In the genomic region with DNA sequence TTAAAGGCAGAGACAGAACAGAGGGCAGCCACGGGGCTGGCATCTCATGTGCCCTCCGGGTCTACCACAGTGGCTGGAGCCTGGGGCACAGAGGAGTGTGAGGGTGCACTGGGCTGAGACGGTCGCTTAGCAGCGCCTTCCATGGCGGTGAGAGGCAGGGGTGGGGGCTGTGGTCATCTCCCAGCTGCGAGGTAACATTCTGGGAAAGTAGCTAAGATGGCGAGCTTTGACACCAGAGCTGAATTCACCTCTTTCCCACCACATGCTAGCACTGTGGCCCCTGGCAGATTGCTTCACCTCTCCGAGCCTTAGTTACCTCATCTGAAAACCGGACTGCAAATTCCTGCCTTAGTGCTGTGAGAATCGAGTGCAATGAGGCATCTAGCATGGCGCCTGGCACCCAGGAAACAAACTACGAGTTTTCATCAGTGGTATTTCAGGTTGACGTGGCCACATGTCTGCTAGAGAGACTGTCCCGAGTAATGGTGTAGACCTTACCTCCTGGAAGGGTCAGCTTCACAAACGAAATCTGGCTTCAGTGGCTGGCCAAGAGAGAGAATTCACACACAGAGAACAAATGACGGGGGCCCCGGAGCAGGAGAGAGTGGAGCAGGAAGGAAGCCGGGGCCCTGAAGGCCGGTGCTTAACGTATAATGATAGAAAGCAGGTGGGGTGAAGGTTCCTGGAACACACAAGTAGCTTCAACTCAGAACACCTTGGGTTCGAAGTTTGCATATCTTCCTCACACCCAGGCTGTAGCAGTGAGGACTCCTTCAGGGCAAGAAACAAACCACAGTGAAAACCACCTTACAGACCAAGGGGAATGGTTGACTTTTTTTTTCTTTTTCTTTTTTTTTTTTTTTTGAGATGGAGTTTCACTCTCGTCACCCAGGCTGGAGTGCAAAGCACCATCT, we compare ENCODE assay signal across 8 cellular contexts. TPM values are rescaled to one million over a fixed set of nuclear protein-coding genes. Genes with fewer than 3 reads are reported as not detected.
DNase-seq lines count a peak whose midpoint lies in the region; ATAC-seq and TF ChIP-seq lines count a peak whose summit lies in the region.

No MANE protein-coding gene starts in this region.

- H3K9me3 Mint-ChIP-seq in activated T-cell treated with anti-CD3 and anti-CD28 coated beads, Interleukin-2, amount 50 U/mL, for 24 hours: peaks cover 2% of the 10 kb centered on the region
- H3K9me3 Mint-ChIP-seq in neural progenitor cell: no peaks in the 10 kb centered on the region

- peak overlapping the region; percentile 98 for H3K27ac Mint-ChIP-seq in activated T-cell treated with anti-CD3 and anti-CD28 coated beads, Interleukin-2, amount 50 U/mL, for 24 hours
- H3K27ac Mint-ChIP-seq in neural progenitor cell: peak overlapping the region; percentile 93

- H3K4me3 ChIP-seq in neural progenitor cell (no peak overlapping the region), WERI-Rb-1 (ENCODE audit: low read depth, low read length) (no peak overlapping the region)

- H3K27me3 Mint-ChIP-seq in activated T-cell treated with anti-CD3 and anti-CD28 coated beads, Interleukin-2, amount 50 U/mL, for 24 hours: no peaks in the 10 kb centered on the region
- peaks cover 5% of the 10 kb centered on the region for H3K27me3 Mint-ChIP-seq in neural progenitor cell (ENCODE audit: insufficient read depth, low read depth)

- H3K4me2 ChIP-seq in neural progenitor cell: no peak overlapping the region

- H3K27me3 ChIP-seq in neural progenitor cell (no peaks in the 10 kb centered on the region), WERI-Rb-1 (ENCODE audit: insufficient read depth, low read depth, severe bottlenecking) (no peaks in the 10 kb centered on the region)

- peak; percentile 75 for DNase-seq in activated T-cell treated with anti-CD3 and anti-CD28 coated beads, Interleukin-2, amount 50 U/mL, for 24 hours
- DNase-seq in neural progenitor cell (ENCODE audit: low spot score): no peak
- DNase-seq in 8988T: no peak
- DNase-seq in WERI-Rb-1: no peak
- DNase-seq in NAMALWA (ENCODE audit: low spot score): no peak

- ATAC-seq in GM18873 (IDR thresholded peaks at IDR 0.05; ENCODE audit: low FRiP score, unreplicated experiment) (peak; percentile 74), HG03066 (IDR thresholded peaks at IDR 0.05; ENCODE audit: low read depth, unreplicated experiment) (peak; percentile 69), GM18511 (IDR thresholded peaks at IDR 0.05; ENCODE audit: unreplicated experiment) (no peak)

- no peaks in the 10 kb centered on the region for H3K4me1 ChIP-seq in neural progenitor cell

- H3K36me3 Mint-ChIP-seq in activated T-cell treated with anti-CD3 and anti-CD28 coated beads, Interleukin-2, amount 50 U/mL, for 24 hours (ENCODE audit: low read depth): peaks cover 27% of the 10 kb centered on the region
- H3K36me3 Mint-ChIP-seq in neural progenitor cell: peaks cover 10% of the 10 kb centered on the region

- H3K36me3 ChIP-seq in neural progenitor cell (no peaks in the 10 kb centered on the region), WERI-Rb-1 (no peaks in the 10 kb centered on the region)

- H4K20me1 ChIP-seq in neural progenitor cell (ENCODE audit: low read depth): no peaks in the 10 kb centered on the region

- no peak overlapping the region for H3K9ac ChIP-seq in neural progenitor cell

- no peaks in the 10 kb centered on the region for H3K9me3 ChIP-seq in neural progenitor cell (ENCODE audit: low read depth)
- no peaks in the 10 kb centered on the region for H3K9me3 ChIP-seq in WERI-Rb-1 (ENCODE audit: severe bottlenecking)

- peaks cover 77% of the 10 kb centered on the region for H3K4me1 Mint-ChIP-seq in activated T-cell treated with anti-CD3 and anti-CD28 coated beads, Interleukin-2, amount 50 U/mL, for 24 hours (ENCODE audit: low read depth)
- H3K4me1 Mint-ChIP-seq in neural progenitor cell: peaks cover 4% of the 10 kb centered on the region

- peak overlapping the region; percentile 80 for H3K4me3 Mint-ChIP-seq in activated T-cell treated with anti-CD3 and anti-CD28 coated beads, Interleukin-2, amount 50 U/mL, for 24 hours
- no peak overlapping the region for H3K4me3 Mint-ChIP-seq in neural progenitor cell

- no peak overlapping the region for H3K27ac ChIP-seq in neural progenitor cell
- no peak overlapping the region for H3K27ac ChIP-seq in WERI-Rb-1

- H3K79me2 ChIP-seq in neural progenitor cell (ENCODE audit: low read depth): no peaks in the 10 kb centered on the region

- TF ChIP-seq CTCF in neural progenitor cell (IDR thresholded peaks at IDR 0.05): no peak
- no peak for TF ChIP-seq CTCF in WERI-Rb-1 (IDR thresholded peaks at IDR 0.05; ENCODE audit: low read depth, low read length)

- H2AFZ ChIP-seq in neural progenitor cell (replicated peaks): no peak overlapping the region

- H3F3A ChIP-seq in neural progenitor cell (ENCODE audit: low read depth): peaks cover 5% of the 10 kb centered on the region

RNA-seq across cellular contexts. Expression of a gene that starts 29.2 kb away (rescaled TPM):
- 6.5 and 9.5 TPM in 2 replicates for total RNA-seq in neural progenitor cell (ENCODE audit: low replicate concordance)
